1 cellular context compared by ENCODE assay signal in genomic region chr4:88697588-88698329, GRCh38.
TF ChIP-seq lines count a peak whose summit lies in the region.

A gene with protein sequence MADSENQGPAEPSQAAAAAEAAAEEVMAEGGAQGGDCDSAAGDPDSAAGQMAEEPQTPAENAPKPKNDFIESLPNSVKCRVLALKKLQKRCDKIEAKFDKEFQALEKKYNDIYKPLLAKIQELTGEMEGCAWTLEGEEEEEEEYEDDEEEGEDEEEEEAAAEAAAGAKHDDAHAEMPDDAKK (minus strand): TSS chr4:88697829. CDS start chr4:88697754, 75 bp downstream.

TF ChIP-seq in H1, 55 proteins besides CTCF, POLR2A, EP300 and RAD21 (continued from another document):
- no peak for TF ChIP-seq CBX5 (IDR thresholded peaks at IDR 0.05; ENCODE audit: low read depth, low read length)
- TF ChIP-seq EZH2 (IDR thresholded peaks at IDR 0.05; ENCODE audit: low read depth, low read length, severe bottlenecking): no peak
- TF ChIP-seq RXRA (IDR thresholded peaks at IDR 0.05; ENCODE audit: insufficient read depth, low read depth, low read length): no peak
- TF ChIP-seq SUZ12 (IDR thresholded peaks at IDR 0.05; ENCODE audit: low read length): 0 out of 2 replicates have a peak, but pooled peaks have one; percentile 21
- TF ChIP-seq SAP30 (IDR thresholded peaks at IDR 0.05; ENCODE audit: insufficient read depth, insufficient replicate concordance, low read length): no peak
- no peak for TF ChIP-seq TBP (IDR thresholded peaks at IDR 0.05; ENCODE audit: low read depth, low read length)
- TF ChIP-seq JUN (IDR thresholded peaks at IDR 0.05; ENCODE audit: low read depth, low read length): no peak
- TF ChIP-seq KDM4A (IDR thresholded peaks at IDR 0.05; ENCODE audit: low read depth, low read length, severe bottlenecking): peak; percentile 72
- no peak for TF ChIP-seq TEAD4 (IDR thresholded peaks at IDR 0.05; ENCODE audit: low read depth, low read length)
- TF ChIP-seq POLR2AphosphoS5 (IDR thresholded peaks at IDR 0.05; ENCODE audit: low read depth, low read length): no peak
- no peak for TF ChIP-seq TAF1 (IDR thresholded peaks at IDR 0.05; ENCODE audit: low read depth, low read length)
- TF ChIP-seq RNF2 (IDR thresholded peaks at IDR 0.05; ENCODE audit: borderline replicate concordance, low read depth, low read length, missing control alignments, poor library complexity, severe bottlenecking): no peak
- no peak for TF ChIP-seq BACH1 (IDR thresholded peaks at IDR 0.05; ENCODE audit: low read length)
- no peak for TF ChIP-seq SRF (IDR thresholded peaks at IDR 0.05; ENCODE audit: low read depth, low read length)
- no peak; the same call in 1 of the 2 replicates for TF ChIP-seq PHF8 (conservative IDR thresholded peaks at IDR 0.05; ENCODE audit: low read depth, low read length)
- no peak for TF ChIP-seq RBBP5 (IDR thresholded peaks at IDR 0.05; ENCODE audit: borderline replicate concordance, low read depth, low read length)
- no peak for TF ChIP-seq CEBPB (IDR thresholded peaks at IDR 0.05; ENCODE audit: low read depth, low read length)
- TF ChIP-seq FOSL1 (IDR thresholded peaks at IDR 0.05; ENCODE audit: insufficient read depth, low read depth, low read length): no peak
- TF ChIP-seq, protein P1, sequence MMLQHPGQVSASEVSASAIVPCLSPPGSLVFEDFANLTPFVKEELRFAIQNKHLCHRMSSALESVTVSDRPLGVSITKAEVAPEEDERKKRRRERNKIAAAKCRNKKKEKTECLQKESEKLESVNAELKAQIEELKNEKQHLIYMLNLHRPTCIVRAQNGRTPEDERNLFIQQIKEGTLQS (IDR thresholded peaks at IDR 0.05; ENCODE audit: insufficient read depth, low read depth, low read length): no peak
- TF ChIP-seq, protein P2, sequence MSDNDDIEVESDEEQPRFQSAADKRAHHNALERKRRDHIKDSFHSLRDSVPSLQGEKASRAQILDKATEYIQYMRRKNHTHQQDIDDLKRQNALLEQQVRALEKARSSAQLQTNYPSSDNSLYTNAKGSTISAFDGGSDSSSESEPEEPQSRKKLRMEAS (IDR thresholded peaks at IDR 0.05): 0 out of 2 replicates have a peak, but pooled peaks have one; percentile 36
- TF ChIP-seq CHD7 (IDR thresholded peaks at IDR 0.05; ENCODE audit: insufficient replicate concordance, low read length): no peak
- no peak for TF ChIP-seq CHD2 (IDR thresholded peaks at IDR 0.05; ENCODE audit: low read length)
- TF ChIP-seq USF2 (IDR thresholded peaks at IDR 0.05; ENCODE audit: low read length): peak; percentile 62; the same call in 1 of the 2 replicates
- TF ChIP-seq SIX5 (IDR thresholded peaks at IDR 0.05; ENCODE audit: low read depth, low read length): no peak
